22 cellular contexts compared by ENCODE assay signal in the genomic region with DNA sequence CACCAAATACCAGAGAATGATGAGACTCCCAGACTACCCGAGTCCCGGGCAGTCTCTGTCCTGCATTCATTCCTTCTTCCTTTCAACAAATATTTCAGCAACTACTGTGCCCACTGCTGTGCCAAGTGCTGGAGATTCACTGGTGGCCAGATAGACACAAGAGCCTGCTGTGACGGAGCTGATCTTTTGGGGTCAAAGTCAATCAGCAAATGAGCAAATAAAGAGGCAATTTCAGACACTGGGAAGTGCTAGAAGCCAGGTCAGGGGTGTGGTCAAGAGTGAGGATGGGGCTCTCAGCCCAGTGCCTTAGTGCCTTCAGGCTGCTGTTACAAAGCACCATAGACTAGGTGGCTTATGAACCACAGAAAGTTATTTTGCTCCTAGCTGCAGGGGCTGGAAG.
DNase-seq lines count a peak whose midpoint lies in the region; ATAC-seq, FAIRE-seq and TF ChIP-seq lines count a peak whose summit lies in the region.
"Had no signal": no experiment of that assay in that cellular context is flagged by ENCODE, and none has a peak within 500 bp of the region (broad histone marks: within the 10 kb centered on the region; RNA-seq: fewer than 3 reads in every experiment).

No MANE protein-coding gene starts in this region.

- H3K27me3 ChIP-seq in HepG2 (ENCODE audit: control insufficient read depth in 1 of 2, insufficient read depth in 2 of 2, low read length in 2 of 2) (no peaks in the 10 kb centered on the region), osteoblast (ENCODE audit: insufficient read depth, low read length) (no peaks in the 10 kb centered on the region), ovary (no peaks in the 10 kb centered on the region), PC-9 (ENCODE audit: insufficient read depth, low read depth) (no peaks in the 10 kb centered on the region)
- H3K27me3 ChIP-seq: BLaER1 had no signal

- H3K9me3 ChIP-seq in HepG2 (ENCODE audit: low read length): peaks cover 5% of the 10 kb centered on the region; the same call in 1 of the 2 replicates
- peaks cover 4% of the 10 kb centered on the region for H3K9me3 ChIP-seq in osteoblast (ENCODE audit: low read depth, low read length)
- H3K9me3 ChIP-seq in ovary: no peaks in the 10 kb centered on the region
- peaks cover 17% of the 10 kb centered on the region for H3K9me3 ChIP-seq in PC-9 (ENCODE audit: insufficient read depth, low read depth)

- DNase-seq in HuH-7 (ENCODE audit: low spot score) (peak; percentile 52), HepG2 (ENCODE audit: low spot score) (no peak), osteoblast (ENCODE audit: insufficient read length, low spot score, missing footprints) (peak; percentile 22), ovary (no peak), PC-9 (no peak)
- DNase-seq: CD4-positive, CD25-positive, alpha-beta regulatory T cell; CD8-positive, alpha-beta T cell; DMS153; DND-41; GM23248; H7; HCEC 1CT had no signal

- BruUV-seq in HepG2 (replicated peaks; lab: Mats Ljungman, UMichigan): no TSS peak
- no TSS peak for BruUV-seq in PC-9 (replicated peaks; lab: Mats Ljungman, UMichigan)

- POLR2A ChIA-PET in HepG2 (lab: Yijun Ruan, JAX): no interaction called here
- POLR2A ChIA-PET in PC-9 (lab: Charles Lee; ENCODE audit: unreplicated experiment): no interaction called here

- H3K36me3 ChIP-seq in HepG2 (replicated peaks in 1 of 2; ENCODE audit: control insufficient read depth in 1 of 2, insufficient read depth in 2 of 2, low read length in 2 of 2): no peaks in the 10 kb centered on the region
- H3K36me3 ChIP-seq in osteoblast (ENCODE audit: insufficient read depth, low read length): no peaks in the 10 kb centered on the region
- no peaks in the 10 kb centered on the region for H3K36me3 ChIP-seq in ovary
- H3K36me3 ChIP-seq in PC-9 (ENCODE audit: low read depth): no peaks in the 10 kb centered on the region

- H3K9ac ChIP-seq in HepG2 (ENCODE audit: insufficient read depth, low read depth, low read length): no peak overlapping the region
- H3K9ac ChIP-seq: BLaER1, GM23248 had no signal

- H4K20me1 ChIP-seq in HepG2 (ENCODE audit: insufficient read depth, low read length) (no peaks in the 10 kb centered on the region; the same call in 1 of the 2 replicates), osteoblast (ENCODE audit: insufficient read depth, low read length) (no peaks in the 10 kb centered on the region), PC-9 (ENCODE audit: insufficient read depth) (no peaks in the 10 kb centered on the region)
- H4K20me1 ChIP-seq: BLaER1 had no signal

- intact Hi-C loops in HepG2 (cut with micrococcal nuclease; ENCODE audit: unreplicated experiment) (no loop called here), ovary (cut with DNase I) (no loop called here), PC-9 (cut with micrococcal nuclease; ENCODE audit: unreplicated experiment) (no loop called here)

- ATAC-seq in HepG2 (peak; percentile 49), GM18502 (IDR thresholded peaks at IDR 0.05; ENCODE audit: poor library complexity, unreplicated experiment) (no peak)
- ATAC-seq: CD8-positive, alpha-beta T cell had no signal

- in situ Hi-C loops in HepG2 (cut with HindIII; ENCODE audit: extremely low pct_ligation_motif_present, low pct_unique_long_range_greater_than_20kb): no loop called here

- H3K4me3 ChIP-seq in HepG2 (replicated peaks in 1 of 3; ENCODE audit: insufficient read depth in 1 of 3, low read depth in 2 of 3, low read length in 3 of 3) (no peak overlapping the region), osteoblast (ENCODE audit: insufficient read depth, low read length) (no peak overlapping the region), ovary (no peak overlapping the region), PC-9 (no peak overlapping the region)
- H3K4me3 ChIP-seq: BLaER1, GM23248 had no signal

- TF ChIP-seq CTCF in HepG2 (CRISPR knock-in tag; IDR thresholded peaks at IDR 0.05) (no peak), osteoblast (IDR thresholded peaks at IDR 0.05; ENCODE audit: extremely low read depth, low read depth, low read length) (no peak), ovary (IDR thresholded peaks at IDR 0.05) (no peak), PC-9 (conservative IDR thresholded peaks at IDR 0.05) (no peak)

- H3F3A ChIP-seq in PC-9 (ENCODE audit: insufficient read depth, low read depth): no peaks in the 10 kb centered on the region

- TF ChIP-seq RAD21 in HepG2 (CRISPR knock-in tag; IDR thresholded peaks at IDR 0.05): no peak

- H3K4me1 ChIP-seq in HepG2 (ENCODE audit: insufficient read depth, low read length) (peaks cover 13% of the 10 kb centered on the region), osteoblast (ENCODE audit: insufficient read depth, low read length) (no peaks in the 10 kb centered on the region), ovary (ENCODE audit: insufficient read depth) (no peaks in the 10 kb centered on the region), PC-9 (replicated peaks; ENCODE audit: insufficient read depth) (no peaks in the 10 kb centered on the region)
- H3K4me1 ChIP-seq: Caco-2 had no signal

- H2AFZ ChIP-seq in HepG2 (ENCODE audit: low read length) (no peak overlapping the region), osteoblast (ENCODE audit: low read length) (no peak overlapping the region), PC-9 (no peak overlapping the region)
- H2AFZ ChIP-seq: GM23248 had no signal

- no peak for FAIRE-seq in HepG2 (lab: Jason Lieb, UNC)
- FAIRE-seq: A204.1, G401.6, GM12892, GM19239, H1 had no signal

- no peaks in the 10 kb centered on the region for H3K9me2 ChIP-seq in PC-9 (ENCODE audit: insufficient read depth)

- TF ChIP-seq POLR2A in HepG2 (IDR thresholded peaks at IDR 0.05; ENCODE audit: insufficient read depth in 1 of 2, low read depth in 2 of 2, low read length in 2 of 2): no peak
- TF ChIP-seq POLR2A in ovary (IDR thresholded peaks at IDR 0.05): no peak

- CTCF ChIA-PET in HepG2 (lab: Yijun Ruan, JAX; ENCODE audit: low intra/inter-chr PET ratio, low total read pairs): no interaction called here
- CTCF ChIA-PET in PC-9 (lab: Charles Lee): no interaction called here

- H3K27ac ChIP-seq in HepG2 (ENCODE audit: extremely low read length, insufficient read depth, low read length) (no peak overlapping the region), osteoblast (ENCODE audit: low read depth, low read length) (no peak overlapping the region), ovary (no peak overlapping the region), PC-9 (no peak overlapping the region)
- H3K27ac ChIP-seq: 22Rv1, BLaER1, C4-2B, GM23248 had no signal

- H3K79me2 ChIP-seq in HepG2 (ENCODE audit: insufficient read depth, low read length) (peaks cover 7% of the 10 kb centered on the region), osteoblast (ENCODE audit: insufficient read depth, low read length) (no peaks in the 10 kb centered on the region), PC-9 (ENCODE audit: low read depth) (no peaks in the 10 kb centered on the region)

- WGBS in HepG2 (ENCODE audit: low lambda C conversion rate): 86% methylated on average over 3 of the region's 3 CpGs
- 90 to 94% (median 92%) methylated on average over 3 of the region's 3 CpGs for WGBS in ovary, 3 donors

- no peak for TF ChIP-seq EP300 in HepG2 (IDR thresholded peaks at IDR 0.05; ENCODE audit: low read depth in 2 of 2, low read length in 2 of 2)
- TF ChIP-seq EP300 in HepG2 (CRISPR knock-in tag; IDR thresholded peaks at IDR 0.05; ENCODE audit: borderline replicate concordance): no peak
- no peak for TF ChIP-seq EP300 in ovary (IDR thresholded peaks at IDR 0.05)

- H3K4me2 ChIP-seq in HepG2 (ENCODE audit: low read depth, low read length) (no peak overlapping the region), osteoblast (ENCODE audit: insufficient read depth, low read length) (no peak overlapping the region), PC-9 (no peak overlapping the region)
- H3K4me2 ChIP-seq: BLaER1 had no signal

TF ChIP-seq in HepG2, 621 proteins besides CTCF, POLR2A, EP300 and RAD21:
- TF ChIP-seq ZNF720 (CRISPR knock-in tag; IDR thresholded peaks at IDR 0.05) (no peak), ZNF124 (CRISPR knock-in tag; IDR thresholded peaks at IDR 0.05) (no peak), TBX2 (CRISPR knock-in tag; IDR thresholded peaks at IDR 0.05; ENCODE audit: borderline replicate concordance) (0 out of 2 replicates have a peak, but pooled peaks have one; percentile 18), ZNF7 (CRISPR knock-in tag; IDR thresholded peaks at IDR 0.05) (peak; percentile 48; the same call in 1 of the 2 replicates)

Comparison
In these comparisons a context has a peak if more than half of its experiments do, and no peak if none do; other contexts are left out.
1. DNase-seq: peak in HuH-7 (single experiment) and osteoblast (single experiment); none in HepG2 (single experiment), ovary (0 of 5) and PC-9 (0 of 2).